Comparison of ENCODE assay signal across 23 cellular contexts in genomic region chr13:89205856-89206255, GRCh38.
"Had no signal": no experiment of that assay in that cellular context is flagged by ENCODE, and none has a peak within 500 bp of the region (broad histone marks: within the 10 kb centered on the region; RNA-seq: fewer than 3 reads in every experiment).

No MANE protein-coding gene starts in this region.

- H3K27me3 Mint-ChIP-seq: activated CD4-positive, alpha-beta T cell treated with anti-CD3 and anti-CD28 coated beads, Interleukin-2, amount 10 ng/mL, durations not matched to agents 24 days and 14 days; activated naive CD8-positive, alpha-beta T cell had no signal

- H3K27ac Mint-ChIP-seq: activated CD4-positive, alpha-beta T cell treated with anti-CD3 and anti-CD28 coated beads, Interleukin-2, amount 10 ng/mL, durations not matched to agents 24 days and 14 days; activated naive CD8-positive, alpha-beta T cell; activated T-cell treated with anti-CD3 and anti-CD28 coated beads, Interleukin-2, amount 50 U/mL, for 72 hours had no signal

- H3K36me3 ChIP-seq: colonic mucosa, lower lobe of right lung, prostate gland, tibial nerve, vagina had no signal

- DNase-seq: activated CD4-positive, alpha-beta T cell treated with anti-CD3 and anti-CD28 coated beads, Interleukin-2, amount 10 ng/mL, durations not matched to agents 24 days and 14 days; activated CD4-positive, CD25-positive, alpha-beta regulatory T cell; activated CD8-positive, alpha-beta memory T cell treated with anti-CD3 and anti-CD28 coated beads, Interleukin-2, amount 50 U/mL, for 48 hours; activated gamma-delta T cell; activated T-cell treated with anti-CD3 and anti-CD28 coated beads, Interleukin-2, amount 50 U/mL, for 72 hours; amygdala; body of pancreas; central memory CD4-positive, alpha-beta T cell; colonic mucosa; foreskin fibroblast; left colon; lower lobe of right lung; midbrain; right cardiac atrium; small intestine; stimulated activated CD4-positive, alpha-beta T cell treated with anti-CD3 and anti-CD28 coated beads, Interleukin-4, amount 100 ng/mL, for 4 hours; stimulated activated CD8-positive, alpha-beta memory T cell treated with anti-CD3 and anti-CD28 coated beads, Interleukin-4, amount 100 ng/mL, for 48 hours; stimulated activated naive CD4-positive, alpha-beta T cell treated with Interleukin-2 at 50 U/mL for 16 hours; substantia nigra had no signal

- H3K4me3 ChIP-seq: body of pancreas, colonic mucosa, lower lobe of right lung, prostate gland, tibial nerve, vagina had no signal

- H3K9me3 ChIP-seq: body of pancreas, colonic mucosa, lower lobe of right lung, prostate gland, tibial nerve, vagina had no signal

- H3K9me3 Mint-ChIP-seq: activated CD4-positive, alpha-beta T cell treated with anti-CD3 and anti-CD28 coated beads, Interleukin-2, amount 10 ng/mL, durations not matched to agents 24 days and 14 days had no signal

- H3K27ac ChIP-seq: body of pancreas, colonic mucosa, lower lobe of right lung, prostate gland, tibial nerve, vagina had no signal

- H3K4me1 Mint-ChIP-seq: activated CD4-positive, alpha-beta T cell treated with anti-CD3 and anti-CD28 coated beads, Interleukin-2, amount 10 ng/mL, durations not matched to agents 24 days and 14 days had no signal

- H3K36me3 Mint-ChIP-seq: activated naive CD8-positive, alpha-beta T cell had no signal

- H3K27me3 ChIP-seq: body of pancreas, colonic mucosa, tibial nerve, vagina had no signal

- H3K4me1 ChIP-seq: body of pancreas, colonic mucosa, lower lobe of right lung, prostate gland, tibial nerve, vagina had no signal

- ATAC-seq: activated T-cell treated with anti-CD3 and anti-CD28 coated beads, Interleukin-2, amount 50 U/mL, for 72 hours; body of pancreas; left colon; lower lobe of right lung; right cardiac atrium had no signal

- H3K4me3 Mint-ChIP-seq: activated CD4-positive, alpha-beta T cell treated with anti-CD3 and anti-CD28 coated beads, Interleukin-2, amount 10 ng/mL, durations not matched to agents 24 days and 14 days; activated naive CD8-positive, alpha-beta T cell; activated T-cell treated with anti-CD3 and anti-CD28 coated beads, Interleukin-2, amount 50 U/mL, for 72 hours had no signal
